In the genomic region with DNA sequence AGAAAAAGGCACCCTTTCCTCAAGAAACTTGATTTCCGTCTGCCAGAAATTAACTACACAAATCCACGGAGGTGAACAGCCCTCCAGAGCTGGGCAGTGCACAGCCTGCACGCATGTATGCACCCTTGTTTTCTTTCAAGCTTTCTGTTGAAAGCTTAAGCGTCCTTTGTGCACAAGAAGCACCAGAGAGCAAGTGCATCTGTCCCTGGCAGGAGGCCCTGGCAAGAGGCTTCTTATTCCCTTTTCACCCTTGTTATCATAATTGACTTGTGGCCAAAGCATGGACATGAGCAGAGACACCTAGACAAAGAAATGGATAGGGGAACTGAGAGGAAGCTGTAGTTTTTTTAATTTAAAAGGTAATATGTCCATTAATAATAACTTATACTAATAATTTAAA, we compare ENCODE assay signal across 22 cellular contexts. TPM values are rescaled to one million over a fixed set of nuclear protein-coding genes. Genes with fewer than 3 reads are reported as not detected.
A peak's percentile ranks its signal among the peaks of the same experiment; 100 is the strongest.
DNase-seq lines count a peak whose midpoint lies in the region; ATAC-seq and TF ChIP-seq lines count a peak whose summit lies in the region.
"Had no signal": no experiment of that assay in that cellular context is flagged by ENCODE, and none has a peak within 500 bp of the region (broad histone marks: within the 10 kb centered on the region; RNA-seq: fewer than 3 reads in every experiment).

No MANE protein-coding gene starts in this region.

- H3K27me3 ChIP-seq in neuron (ENCODE audit: insufficient read depth, low read length) (no peaks in the 10 kb centered on the region), ascending aorta (no peaks in the 10 kb centered on the region)
- H3K27me3 ChIP-seq: tibial artery had no signal

- H3K36me3 Mint-ChIP-seq in glutamatergic neuron (ENCODE audit: unreplicated experiment), result peaks cover 14% of the 10 kb centered on the region

- intact Hi-C loops in ascending aorta (cut with DNase I), result no loop called here

- POLR2A ChIA-PET in GM10248 (lab: Yijun Ruan, JAX), result no interaction called here

- no peak overlapping the region for H3K4me3 Mint-ChIP-seq in glutamatergic neuron (ENCODE audit: unreplicated experiment)
- H3K4me3 Mint-ChIP-seq: activated naive CD8-positive, alpha-beta T cell treated with anti-CD3 and anti-CD28 coated beads, Interleukin-2, amount 50 U/mL, for 24 hours; CD14-positive monocyte; dendritic cell treated with granulocyte-macrophage colony-stimulating factor and Interleukin-4, amounts not matched to agents 40 ng/mL and 50 ng/mL, for 4 days; neural crest cell had no signal

- H3K9me3 ChIP-seq in neuron (ENCODE audit: low read length) (no peaks in the 10 kb centered on the region), ascending aorta (no peaks in the 10 kb centered on the region)
- H3K9me3 ChIP-seq: tibial artery had no signal

- H3K36me3 ChIP-seq in neuron (ENCODE audit: insufficient read depth, low read length) (no peaks in the 10 kb centered on the region), ascending aorta (no peaks in the 10 kb centered on the region)
- H3K36me3 ChIP-seq: tibial artery had no signal

- TF ChIP-seq CTCF in glutamatergic neuron (IDR thresholded peaks at IDR 0.05; ENCODE audit: partially characterized antibody, unreplicated experiment) (no peak), ascending aorta (IDR thresholded peaks at IDR 0.05) (no peak), GM10248 (IDR thresholded peaks at IDR 0.05; ENCODE audit: control extremely low read depth, extremely low read depth, low read depth, missing control alignments) (no peak)

- ATAC-seq in GM19395 (IDR thresholded peaks at IDR 0.05; ENCODE audit: unreplicated experiment), result no peak
- ATAC-seq: activated naive CD8-positive, alpha-beta T cell treated with anti-CD3 and anti-CD28 coated beads, Interleukin-2, amount 50 U/mL, for 24 hours had no signal

- H3K4me1 ChIP-seq in neuron (ENCODE audit: insufficient read depth, low read length) (peaks cover 5% of the 10 kb centered on the region), ascending aorta (no peaks in the 10 kb centered on the region)
- H3K4me1 ChIP-seq: tibial artery had no signal

- CTCF ChIA-PET in GM10248 (lab: Yijun Ruan, JAX), result no interaction called here

- H3K4me1 Mint-ChIP-seq in glutamatergic neuron (ENCODE audit: low read depth, unreplicated experiment), result peaks cover 11% of the 10 kb centered on the region
- H3K4me1 Mint-ChIP-seq: activated naive CD8-positive, alpha-beta T cell treated with anti-CD3 and anti-CD28 coated beads, Interleukin-2, amount 50 U/mL, for 24 hours; CD14-positive monocyte had no signal

- H2AFZ ChIP-seq in neuron (ENCODE audit: low read depth, low read length), result peak overlapping the region; percentile 43

- H3K4me3 ChIP-seq in neuron (ENCODE audit: low read length) (no peak overlapping the region), ascending aorta (no peak overlapping the region)
- H3K4me3 ChIP-seq: tibial artery had no signal

- DNase-seq in DMS79 treated with DMSO at 0.1 percent for 48 hours (lab: John Stamatoyannopoulos, UW), result peak; percentile 74
- DNase-seq in NCI-H446 treated with DMSO at 0.1 percent for 48 hours (lab: John Stamatoyannopoulos, UW), result peak; percentile 80
- peak; percentile 15 for DNase-seq in glutamatergic neuron
- DNase-seq in ascending aorta (ENCODE audit: low spot score in 2 of 2), result no peak
- DNase-seq in GM10248 (ENCODE audit: extremely low spot score), result no peak
- no peak for DNase-seq in activated CD8-positive, alpha-beta memory T cell treated with anti-CD3 and anti-CD28 coated beads, Interleukin-2, amount 50 U/mL, for 4 hours
- DNase-seq: activated CD4-positive, alpha-beta T cell treated with anti-CD3 and anti-CD28 coated beads, Interleukin-2, amount 50 U/mL, for 4 hours; activated CD8-positive, alpha-beta memory T cell treated with anti-CD3 and anti-CD28 coated beads, Interleukin-2, amount 50 U/mL, for 48 hours; activated effector memory CD4-positive, alpha-beta T cell treated with Interleukin-2 at 50 U/mL for 16 hours; activated naive CD8-positive, alpha-beta T cell treated with anti-CD3 and anti-CD28 coated beads, Interleukin-2, amount 50 U/mL, for 24 hours; GDM1; KBM-7; NCI-H1694 treated with DMSO at 0.1 percent for 48 hours; stimulated activated CD4-positive, alpha-beta T cell treated with anti-CD3 and anti-CD28 coated beads, Interleukin-4, amount 100 ng/mL, for 1 hour; stimulated activated naive CD4-positive, alpha-beta T cell; tibial artery had no signal

- H3K27ac Mint-ChIP-seq in glutamatergic neuron (ENCODE audit: unreplicated experiment), result no peak overlapping the region
- H3K27ac Mint-ChIP-seq: activated naive CD8-positive, alpha-beta T cell treated with anti-CD3 and anti-CD28 coated beads, Interleukin-2, amount 50 U/mL, for 24 hours; CD14-positive monocyte; dendritic cell treated with granulocyte-macrophage colony-stimulating factor and Interleukin-4, amounts not matched to agents 40 ng/mL and 50 ng/mL, for 4 days had no signal

- peaks cover 5% of the 10 kb centered on the region for H3K9me3 Mint-ChIP-seq in glutamatergic neuron (ENCODE audit: unreplicated experiment)
- H3K9me3 Mint-ChIP-seq: activated naive CD8-positive, alpha-beta T cell treated with anti-CD3 and anti-CD28 coated beads, Interleukin-2, amount 50 U/mL, for 24 hours; dendritic cell treated with granulocyte-macrophage colony-stimulating factor and Interleukin-4, amounts not matched to agents 40 ng/mL and 50 ng/mL, for 4 days had no signal

- no peak overlapping the region for H3K27ac ChIP-seq in ascending aorta
- H3K27ac ChIP-seq: RWPE1, tibial artery had no signal

- peaks cover 4% of the 10 kb centered on the region for H3K27me3 Mint-ChIP-seq in glutamatergic neuron (ENCODE audit: unreplicated experiment)
- H3K27me3 Mint-ChIP-seq: activated naive CD8-positive, alpha-beta T cell treated with anti-CD3 and anti-CD28 coated beads, Interleukin-2, amount 50 U/mL, for 24 hours; dendritic cell treated with granulocyte-macrophage colony-stimulating factor and Interleukin-4, amounts not matched to agents 40 ng/mL and 50 ng/mL, for 4 days had no signal

RNA-seq across cellular contexts. Expression of gene ATG10, which starts 47.4 kb away (rescaled TPM):
- total RNA-seq in glutamatergic neuron (ENCODE audit: unreplicated experiment) (12.1 TPM), ascending aorta (8.4 TPM)

Comparison
In these comparisons a context has a peak if more than half of its experiments do, and no peak if none do; other contexts are left out.
1. DNase-seq: peak in DMS79 treated with DMSO at 0.1 percent for 48 hours (single experiment), NCI-H446 treated with DMSO at 0.1 percent for 48 hours (single experiment) and glutamatergic neuron (single experiment); none in ascending aorta (0 of 2), GM10248 (single experiment) and activated CD8-positive, alpha-beta memory T cell treated with anti-CD3 and anti-CD28 coated beads, Interleukin-2, amount 50 U/mL, for 4 hours (single experiment).